33 cellular contexts compared by ENCODE assay signal in genomic region chr4:17895481-17895880, GRCh38.
DNase-seq lines count a peak whose midpoint lies in the region; ATAC-seq, FAIRE-seq and TF ChIP-seq lines count a peak whose summit lies in the region.
"Had no signal": no experiment of that assay in that cellular context is flagged by ENCODE, and none has a peak within 500 bp of the region (broad histone marks: within the 10 kb centered on the region; RNA-seq: fewer than 3 reads in every experiment).

No MANE protein-coding gene starts in this region.

- no peak for DNase-seq in activated T-cell treated with anti-CD3 and anti-CD28 coated beads, Interleukin-2, amount 50 U/mL, for 72 hours
- no peak for DNase-seq in activated T-cell treated with anti-CD3 and anti-CD28 coated beads, Interleukin-2, amount 50 U/mL, for 48 hours
- DNase-seq in D721Med (ENCODE audit: insufficient read length, low spot score) (no peak), trophoblast cell (peak; percentile 63 to 75), COR-L47 (lab: John Stamatoyannopoulos, UW) (no peak), NCI-H2081 treated with DMSO at 0.1 percent for 48 hours (lab: John Stamatoyannopoulos, UW) (no peak)
- DNase-seq: 8988T; ACHN; AML-193; BE2C; C1 segment of cervical spinal cord; Caco-2; Calu3; CD4-positive, alpha-beta memory T cell; CD4-positive, alpha-beta T cell; CD4-positive, CD25-positive, alpha-beta regulatory T cell; CD8-positive, alpha-beta memory T cell; CD8-positive, alpha-beta T cell; DMS 273 treated with DMSO at 0.1 percent for 48 hours; DMS153; DMS53; DMS79; DMS79 treated with DMSO at 0.1 percent for 48 hours; DND-41; EL had no signal

- peaks cover 0 to 2% of the 10 kb centered on the region in 2 experiments for H3K36me3 ChIP-seq in trophoblast cell (ENCODE audit: control insufficient read depth in 1 of 2, insufficient read depth in 2 of 2, low read length in 2 of 2)
- H3K36me3 ChIP-seq: BE2C had no signal

- no CpG with 5 or more reads among the region's 3 CpGs for WGBS in trophoblast cell (ENCODE audit: extremely low coverage, insufficient coverage, insufficient read length)

- H3K79me2 ChIP-seq in trophoblast cell (ENCODE audit: control insufficient read depth, insufficient read depth, low read length, poor library complexity): no peaks in the 10 kb centered on the region

- no peak overlapping the region for H3K14ac ChIP-seq in trophoblast cell (ENCODE audit: low read length)

- FAIRE-seq in D721Med (lab: Jason Lieb, UNC): peak; percentile 86
- FAIRE-seq: A204.1, A549 had no signal

- no peak overlapping the region for H3K4me3 ChIP-seq in trophoblast cell (ENCODE audit: low read depth, low read length)
- H3K4me3 ChIP-seq: A549; BLaER1; BLaER1 treated with 17β-estradiol and CSF1 and Interleukin-3, amounts not matched to agents 10 nM and 100 nM had no signal

- no peak overlapping the region for H4K91ac ChIP-seq in trophoblast cell (ENCODE audit: low read depth, low read length)

- no peaks in the 10 kb centered on the region for H3K79me1 ChIP-seq in trophoblast cell (ENCODE audit: low read length)

- H3K9ac ChIP-seq in trophoblast cell (ENCODE audit: low read length): no peak overlapping the region
- H3K9ac ChIP-seq: BLaER1; BLaER1 treated with 17β-estradiol and CSF1 and Interleukin-3, amounts not matched to agents 10 nM and 100 nM had no signal

- no peaks in the 10 kb centered on the region for H3K4me1 Mint-ChIP-seq in activated T-cell treated with anti-CD3 and anti-CD28 coated beads, Interleukin-2, amount 50 U/mL, for 72 hours (ENCODE audit: low read depth)
- H3K4me1 Mint-ChIP-seq: B cell; CD4-positive, alpha-beta memory T cell; CD8-positive, alpha-beta memory T cell had no signal

- H3K4me2 ChIP-seq in trophoblast cell (ENCODE audit: low read length): no peak overlapping the region
- H3K4me2 ChIP-seq: A549; BLaER1; BLaER1 treated with 17β-estradiol and CSF1 and Interleukin-3, amounts not matched to agents 10 nM and 100 nM had no signal

- H3K23ac ChIP-seq in trophoblast cell (ENCODE audit: low read length): no peak overlapping the region

- H2BK120ac ChIP-seq in trophoblast cell (ENCODE audit: insufficient read depth, low read length, poor library complexity): no peak overlapping the region

- peak overlapping the region; percentile 24 for H3K27ac Mint-ChIP-seq in activated T-cell treated with anti-CD3 and anti-CD28 coated beads, Interleukin-2, amount 50 U/mL, for 72 hours
- H3K27ac Mint-ChIP-seq: B cell; CD4-positive, alpha-beta T cell; CD8-positive, alpha-beta memory T cell; CD8-positive, alpha-beta T cell had no signal

- H3K27me3 Mint-ChIP-seq in activated T-cell treated with anti-CD3 and anti-CD28 coated beads, Interleukin-2, amount 50 U/mL, for 72 hours (ENCODE audit: low read depth): no peaks in the 10 kb centered on the region
- H3K27me3 Mint-ChIP-seq: B cell; CD4-positive, alpha-beta memory T cell; CD4-positive, alpha-beta T cell; CD4-positive, CD25-positive, alpha-beta regulatory T cell; CD8-positive, alpha-beta memory T cell had no signal

- no peak overlapping the region for H3K27ac ChIP-seq in trophoblast cell (ENCODE audit: low read depth, low read length)
- H3K27ac ChIP-seq: 22Rv1; A549; BLaER1; BLaER1 treated with 17β-estradiol and CSF1 and Interleukin-3, amounts not matched to agents 10 nM and 100 nM; C4-2B had no signal

- no peaks in the 10 kb centered on the region for H3K4me1 ChIP-seq in trophoblast cell (ENCODE audit: control insufficient read depth in 1 of 2, insufficient read depth in 2 of 2, low read length in 2 of 2)
- H3K4me1 ChIP-seq: A549; BLaER1; BLaER1 treated with 17β-estradiol and CSF1 and Interleukin-3, amounts not matched to agents 10 nM and 100 nM; Caco-2 had no signal

- H3K27me3 ChIP-seq in trophoblast cell (ENCODE audit: insufficient read depth, low read length): no peaks in the 10 kb centered on the region
- H3K27me3 ChIP-seq: BE2C; BLaER1; BLaER1 treated with 17β-estradiol and CSF1 and Interleukin-3, amounts not matched to agents 10 nM and 100 nM had no signal

- H3K4ac ChIP-seq in trophoblast cell (ENCODE audit: low read depth, low read length): no peak overlapping the region

- no peaks in the 10 kb centered on the region for H3K9me3 Mint-ChIP-seq in activated T-cell treated with anti-CD3 and anti-CD28 coated beads, Interleukin-2, amount 50 U/mL, for 72 hours
- H3K9me3 Mint-ChIP-seq: CD4-positive, alpha-beta memory T cell; CD8-positive, alpha-beta memory T cell; CD8-positive, alpha-beta T cell had no signal

- H3K36me3 Mint-ChIP-seq in activated T-cell treated with anti-CD3 and anti-CD28 coated beads, Interleukin-2, amount 50 U/mL, for 72 hours (ENCODE audit: insufficient read depth in 2 of 2): no peaks in the 10 kb centered on the region

- H2BK5ac ChIP-seq in trophoblast cell (ENCODE audit: low read depth, low read length, poor library complexity): no peak overlapping the region

- no peak for TF ChIP-seq CTCF in D721Med (IDR thresholded peaks at IDR 0.05; ENCODE audit: insufficient read depth, missing control alignments)

- H3K4me3 Mint-ChIP-seq in activated T-cell treated with anti-CD3 and anti-CD28 coated beads, Interleukin-2, amount 50 U/mL, for 72 hours: no peak overlapping the region
- H3K4me3 Mint-ChIP-seq: B cell; CD14-positive monocyte; CD4-positive, alpha-beta memory T cell; CD4-positive, alpha-beta T cell; CD4-positive, CD25-positive, alpha-beta regulatory T cell; CD8-positive, alpha-beta memory T cell; CD8-positive, alpha-beta T cell had no signal

- no peak overlapping the region for H2AFZ ChIP-seq in trophoblast cell (ENCODE audit: insufficient read depth, low read length, poor library complexity)

- no peak overlapping the region for H2BK12ac ChIP-seq in trophoblast cell (ENCODE audit: low read length)

- no peak overlapping the region for H2AK5ac ChIP-seq in trophoblast cell (ENCODE audit: low read length)

- no peaks in the 10 kb centered on the region for H3K9me3 ChIP-seq in trophoblast cell (ENCODE audit: insufficient read depth, low read depth, low read length)
- H3K9me3 ChIP-seq: A549; BE2C; BLaER1; BLaER1 treated with 17β-estradiol and CSF1 and Interleukin-3, amounts not matched to agents 10 nM and 100 nM; Caco-2 had no signal

- H4K8ac ChIP-seq in trophoblast cell (ENCODE audit: low read depth, low read length): no peak overlapping the region

- no peak overlapping the region for H3K18ac ChIP-seq in trophoblast cell (ENCODE audit: low read length)

- no peak overlapping the region for H4K12ac ChIP-seq in trophoblast cell (ENCODE audit: low read depth, low read length)

- ATAC-seq in activated T-cell treated with anti-CD3 and anti-CD28 coated beads, Interleukin-2, amount 50 U/mL, for 72 hours (replicated peaks in 1 of 2): no peak
- ATAC-seq: A549; CD8-positive, alpha-beta T cell had no signal

Comparison
In these comparisons a context has a peak if more than half of its experiments do, and no peak if none do; other contexts are left out.
1. DNase-seq: peak in trophoblast cell (2 of 2); none in activated T-cell treated with anti-CD3 and anti-CD28 coated beads, Interleukin-2, amount 50 U/mL, for 72 hours (0 of 2), activated T-cell treated with anti-CD3 and anti-CD28 coated beads, Interleukin-2, amount 50 U/mL, for 48 hours (0 of 2), D721Med (single experiment), COR-L47 (single experiment) and NCI-H2081 treated with DMSO at 0.1 percent for 48 hours (single experiment).